In the genomic region with DNA sequence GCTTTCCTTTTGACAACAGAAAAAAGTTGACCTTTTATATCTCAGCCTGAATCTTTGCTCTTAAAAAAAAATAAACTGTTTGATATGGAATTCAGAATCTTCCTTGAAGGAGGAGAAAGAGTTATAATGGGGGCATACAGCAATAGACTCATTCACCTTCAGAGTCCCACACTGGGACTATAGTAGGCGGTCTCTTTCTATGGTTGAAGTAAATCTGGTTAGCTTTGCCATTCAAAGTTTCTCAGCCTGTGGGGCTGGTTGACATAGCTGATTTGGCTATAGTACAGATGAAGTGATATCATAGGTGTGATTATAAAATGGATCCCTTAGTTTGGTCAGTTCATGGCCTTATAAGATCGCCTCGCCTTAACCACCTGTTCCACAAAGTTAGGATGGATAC, we compare ENCODE assay signal across 16 cellular contexts.
DNase-seq lines count a peak whose midpoint lies in the region; ATAC-seq and TF ChIP-seq lines count a peak whose summit lies in the region.
"Had no signal": no experiment of that assay in that cellular context is flagged by ENCODE, and none has a peak within 500 bp of the region (broad histone marks: within the 10 kb centered on the region; RNA-seq: fewer than 3 reads in every experiment).

No MANE protein-coding gene starts in this region.

- no peaks in the 10 kb centered on the region for H3K36me3 Mint-ChIP-seq in activated naive CD8-positive, alpha-beta T cell treated with anti-CD3 and anti-CD28 coated beads, Interleukin-2, amount 50 U/mL, for 24 hours (ENCODE audit: low read depth)
- H3K36me3 Mint-ChIP-seq in mesothelial cell of epicardium: no peaks in the 10 kb centered on the region
- H3K36me3 Mint-ChIP-seq: CD8-positive, alpha-beta memory T cell had no signal

- DNase-seq in NCI-H2227 (lab: John Stamatoyannopoulos, UW; ENCODE audit: unreplicated experiment) (peak; percentile 17), NCI-H2227 treated with DMSO at 0.1 percent for 48 hours (lab: John Stamatoyannopoulos, UW) (no peak), mesothelial cell of epicardium (ENCODE audit: low spot score in 2 of 2, unreplicated experiment in 2 of 2) (no peak), CD1c-positive myeloid dendritic cell (ENCODE audit: extremely low spot score) (no peak)
- DNase-seq in activated naive CD8-positive, alpha-beta T cell treated with anti-CD3 and anti-CD28 coated beads, Interleukin-2, amount 50 U/mL, for 24 hours: no peak
- DNase-seq in activated CD4-positive, alpha-beta T cell treated with anti-CD3 and anti-CD28 coated beads, Interleukin-2, amount 50 U/mL, for 1 hour: no peak
- DNase-seq: CD4-positive, alpha-beta T cell; CD8-positive, alpha-beta memory T cell; DMS 273 treated with DMSO at 0.1 percent for 48 hours; DMS79; EL; GDM1; GOT3; HFFc6 had no signal

- no peaks in the 10 kb centered on the region for H3K27me3 Mint-ChIP-seq in activated naive CD8-positive, alpha-beta T cell treated with anti-CD3 and anti-CD28 coated beads, Interleukin-2, amount 50 U/mL, for 24 hours
- H3K27me3 Mint-ChIP-seq in mesothelial cell of epicardium (ENCODE audit: low read depth): no peaks in the 10 kb centered on the region
- H3K27me3 Mint-ChIP-seq: B cell; CD4-positive, alpha-beta T cell; CD8-positive, alpha-beta memory T cell had no signal

- H3K4me3 Mint-ChIP-seq in activated naive CD8-positive, alpha-beta T cell treated with anti-CD3 and anti-CD28 coated beads, Interleukin-2, amount 50 U/mL, for 24 hours: no peak overlapping the region
- no peak overlapping the region for H3K4me3 Mint-ChIP-seq in mesothelial cell of epicardium
- H3K4me3 Mint-ChIP-seq: B cell; CD4-positive, alpha-beta T cell; CD8-positive, alpha-beta memory T cell; HFFc6 had no signal

- peaks cover 26% of the 10 kb centered on the region for H3K4me1 Mint-ChIP-seq in activated naive CD8-positive, alpha-beta T cell treated with anti-CD3 and anti-CD28 coated beads, Interleukin-2, amount 50 U/mL, for 24 hours
- peaks cover 55% of the 10 kb centered on the region for H3K4me1 Mint-ChIP-seq in mesothelial cell of epicardium
- H3K4me1 Mint-ChIP-seq: B cell had no signal

- peak; percentile 63 for ATAC-seq in activated naive CD8-positive, alpha-beta T cell treated with anti-CD3 and anti-CD28 coated beads, Interleukin-2, amount 50 U/mL, for 24 hours
- ATAC-seq: GM12878 had no signal

- no peaks in the 10 kb centered on the region for H3K9me3 Mint-ChIP-seq in activated naive CD8-positive, alpha-beta T cell treated with anti-CD3 and anti-CD28 coated beads, Interleukin-2, amount 50 U/mL, for 24 hours
- H3K9me3 Mint-ChIP-seq in mesothelial cell of epicardium: no peaks in the 10 kb centered on the region
- H3K9me3 Mint-ChIP-seq: CD4-positive, alpha-beta T cell; CD8-positive, alpha-beta memory T cell; HFFc6 had no signal

- no peak for TF ChIP-seq CTCF in mesothelial cell of epicardium (IDR thresholded peaks at IDR 0.05; ENCODE audit: unreplicated experiment)

- H3K27ac Mint-ChIP-seq in activated naive CD8-positive, alpha-beta T cell treated with anti-CD3 and anti-CD28 coated beads, Interleukin-2, amount 50 U/mL, for 24 hours: peak overlapping the region; percentile 11
- H3K27ac Mint-ChIP-seq in mesothelial cell of epicardium: peak overlapping the region; percentile 44
- H3K27ac Mint-ChIP-seq: B cell; CD4-positive, alpha-beta T cell; CD8-positive, alpha-beta memory T cell; HFFc6 had no signal
